1 cellular context compared by ENCODE assay signal in the genomic region with DNA sequence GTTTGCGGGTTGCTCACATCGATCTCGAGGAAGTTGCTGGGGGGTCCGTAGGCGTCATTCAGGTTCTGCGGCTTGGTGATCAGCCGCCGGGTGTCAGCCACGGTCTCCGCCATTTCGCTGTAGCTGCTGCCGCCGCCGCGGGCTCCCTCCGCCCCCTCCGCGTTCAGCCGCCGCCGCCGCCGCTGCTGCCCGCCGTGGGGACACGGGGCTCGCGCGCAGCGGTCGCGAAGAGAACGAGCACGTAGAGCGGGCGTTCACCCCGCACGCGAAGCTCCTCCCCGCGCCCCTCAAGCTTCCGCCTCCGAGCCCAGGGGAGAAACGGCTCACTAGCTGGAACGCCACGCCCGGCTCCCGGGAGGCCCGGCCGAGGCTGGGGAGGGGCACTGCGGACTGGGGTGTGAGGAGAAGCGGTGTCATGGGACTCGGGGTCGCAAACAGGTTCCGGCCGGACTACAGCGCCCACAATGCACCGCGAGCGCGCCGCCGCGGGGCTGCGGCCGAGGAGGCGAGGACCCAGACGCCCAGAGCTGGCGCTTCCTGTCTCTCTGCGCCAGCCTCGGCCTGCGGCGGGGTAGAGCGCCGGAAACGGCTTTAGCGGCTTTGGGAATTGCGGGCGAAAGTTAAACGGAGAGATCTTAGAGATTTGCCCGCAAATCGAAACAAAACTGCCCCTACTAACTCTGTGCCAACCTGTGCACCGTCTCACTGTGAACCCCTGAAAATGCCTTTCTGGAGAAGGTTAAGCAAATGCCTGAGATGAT.
TF ChIP-seq lines count a peak whose summit lies in the region.

A gene (minus strand): TSS at position 232 of the 761 bp plus-strand sequence. CDS start 119 bp downstream, at position 113.

TF ChIP-seq in HEK293, 187 proteins besides CTCF, POLR2A, EP300 and RAD21 (continued from another document and continues in another):
- TF ChIP-seq, protein P1, sequence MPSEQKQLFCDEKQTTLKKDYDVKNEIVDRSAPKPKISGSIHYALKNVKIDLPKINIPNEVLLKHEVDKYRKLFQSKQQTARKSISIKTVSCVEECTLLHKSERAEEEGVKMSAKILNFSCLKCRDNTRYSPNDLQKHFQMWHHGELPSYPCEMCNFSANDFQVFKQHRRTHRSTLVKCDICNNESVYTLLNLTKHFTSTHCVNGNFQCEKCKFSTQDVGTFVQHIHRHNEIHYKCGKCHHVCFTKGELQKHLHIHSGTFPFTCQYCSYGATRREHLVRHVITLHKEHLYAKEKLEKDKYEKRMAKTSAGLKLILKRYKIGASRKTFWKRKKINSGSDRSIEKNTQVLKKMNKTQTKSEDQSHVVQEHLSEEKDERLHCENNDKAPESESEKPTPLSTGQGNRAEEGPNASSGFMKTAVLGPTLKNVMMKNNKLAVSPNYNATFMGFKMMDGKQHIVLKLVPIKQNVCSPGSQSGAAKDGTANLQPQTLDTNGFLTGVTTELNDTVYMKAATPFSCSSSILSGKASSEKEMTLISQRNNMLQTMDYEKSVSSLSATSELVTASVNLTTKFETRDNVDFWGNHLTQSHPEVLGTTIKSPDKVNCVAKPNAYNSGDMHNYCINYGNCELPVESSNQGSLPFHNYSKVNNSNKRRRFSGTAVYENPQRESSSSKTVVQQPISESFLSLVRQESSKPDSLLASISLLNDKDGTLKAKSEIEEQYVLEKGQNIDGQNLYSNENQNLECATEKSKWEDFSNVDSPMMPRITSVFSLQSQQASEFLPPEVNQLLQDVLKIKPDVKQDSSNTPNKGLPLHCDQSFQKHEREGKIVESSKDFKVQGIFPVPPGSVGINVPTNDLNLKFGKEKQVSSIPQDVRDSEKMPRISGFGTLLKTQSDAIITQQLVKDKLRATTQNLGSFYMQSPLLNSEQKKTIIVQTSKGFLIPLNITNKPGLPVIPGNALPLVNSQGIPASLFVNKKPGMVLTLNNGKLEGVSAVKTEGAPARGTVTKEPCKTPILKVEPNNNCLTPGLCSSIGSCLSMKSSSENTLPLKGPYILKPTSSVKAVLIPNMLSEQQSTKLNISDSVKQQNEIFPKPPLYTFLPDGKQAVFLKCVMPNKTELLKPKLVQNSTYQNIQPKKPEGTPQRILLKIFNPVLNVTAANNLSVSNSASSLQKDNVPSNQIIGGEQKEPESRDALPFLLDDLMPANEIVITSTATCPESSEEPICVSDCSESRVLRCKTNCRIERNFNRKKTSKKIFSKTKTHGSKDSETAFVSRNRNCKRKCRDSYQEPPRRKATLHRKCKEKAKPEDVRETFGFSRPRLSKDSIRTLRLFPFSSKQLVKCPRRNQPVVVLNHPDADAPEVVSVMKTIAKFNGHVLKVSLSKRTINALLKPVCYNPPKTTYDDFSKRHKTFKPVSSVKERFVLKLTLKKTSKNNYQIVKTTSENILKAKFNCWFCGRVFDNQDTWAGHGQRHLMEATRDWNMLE (tag by site-specific recombination; conservative IDR thresholded peaks at IDR 0.05; ENCODE audit: low read depth) = peak; percentile 64
- TF ChIP-seq ZNF791 (tag by site-specific recombination; IDR thresholded peaks at IDR 0.05) (no peak), ZNF416 (tag by site-specific recombination; IDR thresholded peaks at IDR 0.05) (no peak), ZFP69B (tag by site-specific recombination; IDR thresholded peaks at IDR 0.05) (no peak), ZNF221 (tag by site-specific recombination; IDR thresholded peaks at IDR 0.05; ENCODE audit: borderline replicate concordance) (no peak), BCL11A (tag by site-specific recombination; IDR thresholded peaks at IDR 0.05; ENCODE audit: low read depth) (0 out of 2 replicates have a peak, but pooled peaks have one; percentile 34), ZFHX2 (tag by site-specific recombination; conservative IDR thresholded peaks at IDR 0.05) (0 out of 2 replicates have a peak, but pooled peaks have one; percentile 35), ZSCAN30 (tag by site-specific recombination; IDR thresholded peaks at IDR 0.05) (peak; percentile 24), BCL11B (tag by site-specific recombination; IDR thresholded peaks at IDR 0.05; ENCODE audit: low read depth) (no peak), ZNF341 (tag by site-specific recombination; IDR thresholded peaks at IDR 0.05; ENCODE audit: low read depth) (peak; percentile 60), ZNF660 (tag by site-specific recombination; IDR thresholded peaks at IDR 0.05) (peak; percentile 29), ZNF571 (tag by site-specific recombination; IDR thresholded peaks at IDR 0.05) (no peak), ZNF521 (tag by site-specific recombination; IDR thresholded peaks at IDR 0.05) (no peak), ZNF768 (tag by site-specific recombination; IDR thresholded peaks at IDR 0.05) (no peak), ZNF707 (tag by site-specific recombination; IDR thresholded peaks at IDR 0.05) (no peak), GLIS1 (tag by site-specific recombination; IDR thresholded peaks at IDR 0.05) (peak; percentile 88), IKZF3 (tag by site-specific recombination; IDR thresholded peaks at IDR 0.05) (peak; percentile 75), SP3 (tag by site-specific recombination; IDR thresholded peaks at IDR 0.05) (peak; percentile 89), ZNF169 (tag by site-specific recombination; IDR thresholded peaks at IDR 0.05) (no peak), ZNF324 (tag by site-specific recombination; IDR thresholded peaks at IDR 0.05) (no peak), ZNF311 (tag by site-specific recombination; IDR thresholded peaks at IDR 0.05; ENCODE audit: borderline replicate concordance) (no peak), KLF7 (tag by site-specific recombination; IDR thresholded peaks at IDR 0.05; ENCODE audit: borderline replicate concordance) (no peak; the same call in 1 of the 2 replicates), ZFP41 (tag by site-specific recombination; IDR thresholded peaks at IDR 0.05; ENCODE audit: borderline replicate concordance) (no peak), ZNF146 (tag by site-specific recombination; IDR thresholded peaks at IDR 0.05) (no peak), SETDB1 (IDR thresholded peaks at IDR 0.05; ENCODE audit: insufficient read length, low read length) (no peak), ZNF133 (tag by site-specific recombination; IDR thresholded peaks at IDR 0.05) (no peak)
- TF ChIP-seq, protein P2, sequence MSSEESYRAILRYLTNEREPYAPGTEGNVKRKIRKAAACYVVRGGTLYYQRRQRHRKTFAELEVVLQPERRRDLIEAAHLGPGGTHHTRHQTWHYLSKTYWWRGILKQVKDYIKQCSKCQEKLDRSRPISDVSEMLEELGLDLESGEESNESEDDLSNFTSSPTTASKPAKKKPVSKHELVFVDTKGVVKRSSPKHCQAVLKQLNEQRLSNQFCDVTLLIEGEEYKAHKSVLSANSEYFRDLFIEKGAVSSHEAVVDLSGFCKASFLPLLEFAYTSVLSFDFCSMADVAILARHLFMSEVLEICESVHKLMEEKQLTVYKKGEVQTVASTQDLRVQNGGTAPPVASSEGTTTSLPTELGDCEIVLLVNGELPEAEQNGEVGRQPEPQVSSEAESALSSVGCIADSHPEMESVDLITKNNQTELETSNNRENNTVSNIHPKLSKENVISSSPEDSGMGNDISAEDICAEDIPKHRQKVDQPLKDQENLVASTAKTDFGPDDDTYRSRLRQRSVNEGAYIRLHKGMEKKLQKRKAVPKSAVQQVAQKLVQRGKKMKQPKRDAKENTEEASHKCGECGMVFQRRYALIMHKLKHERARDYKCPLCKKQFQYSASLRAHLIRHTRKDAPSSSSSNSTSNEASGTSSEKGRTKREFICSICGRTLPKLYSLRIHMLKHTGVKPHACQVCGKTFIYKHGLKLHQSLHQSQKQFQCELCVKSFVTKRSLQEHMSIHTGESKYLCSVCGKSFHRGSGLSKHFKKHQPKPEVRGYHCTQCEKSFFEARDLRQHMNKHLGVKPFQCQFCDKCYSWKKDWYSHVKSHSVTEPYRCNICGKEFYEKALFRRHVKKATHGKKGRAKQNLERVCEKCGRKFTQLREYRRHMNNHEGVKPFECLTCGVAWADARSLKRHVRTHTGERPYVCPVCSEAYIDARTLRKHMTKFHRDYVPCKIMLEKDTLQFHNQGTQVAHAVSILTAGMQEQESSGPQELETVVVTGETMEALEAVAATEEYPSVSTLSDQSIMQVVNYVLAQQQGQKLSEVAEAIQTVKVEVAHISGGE (tag by site-specific recombination; conservative IDR thresholded peaks at IDR 0.05; ENCODE audit: low read depth) = peak; percentile 92
- TF ChIP-seq, protein P3, sequence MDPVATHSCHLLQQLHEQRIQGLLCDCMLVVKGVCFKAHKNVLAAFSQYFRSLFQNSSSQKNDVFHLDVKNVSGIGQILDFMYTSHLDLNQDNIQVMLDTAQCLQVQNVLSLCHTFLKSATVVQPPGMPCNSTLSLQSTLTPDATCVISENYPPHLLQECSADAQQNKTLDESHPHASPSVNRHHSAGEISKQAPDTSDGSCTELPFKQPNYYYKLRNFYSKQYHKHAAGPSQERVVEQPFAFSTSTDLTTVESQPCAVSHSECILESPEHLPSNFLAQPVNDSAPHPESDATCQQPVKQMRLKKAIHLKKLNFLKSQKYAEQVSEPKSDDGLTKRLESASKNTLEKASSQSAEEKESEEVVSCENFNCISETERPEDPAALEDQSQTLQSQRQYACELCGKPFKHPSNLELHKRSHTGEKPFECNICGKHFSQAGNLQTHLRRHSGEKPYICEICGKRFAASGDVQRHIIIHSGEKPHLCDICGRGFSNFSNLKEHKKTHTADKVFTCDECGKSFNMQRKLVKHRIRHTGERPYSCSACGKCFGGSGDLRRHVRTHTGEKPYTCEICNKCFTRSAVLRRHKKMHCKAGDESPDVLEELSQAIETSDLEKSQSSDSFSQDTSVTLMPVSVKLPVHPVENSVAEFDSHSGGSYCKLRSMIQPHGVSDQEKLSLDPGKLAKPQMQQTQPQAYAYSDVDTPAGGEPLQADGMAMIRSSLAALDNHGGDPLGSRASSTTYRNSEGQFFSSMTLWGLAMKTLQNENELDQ (tag by site-specific recombination; IDR thresholded peaks at IDR 0.05; ENCODE audit: low read depth) = no peak
- TF ChIP-seq, protein P4, sequence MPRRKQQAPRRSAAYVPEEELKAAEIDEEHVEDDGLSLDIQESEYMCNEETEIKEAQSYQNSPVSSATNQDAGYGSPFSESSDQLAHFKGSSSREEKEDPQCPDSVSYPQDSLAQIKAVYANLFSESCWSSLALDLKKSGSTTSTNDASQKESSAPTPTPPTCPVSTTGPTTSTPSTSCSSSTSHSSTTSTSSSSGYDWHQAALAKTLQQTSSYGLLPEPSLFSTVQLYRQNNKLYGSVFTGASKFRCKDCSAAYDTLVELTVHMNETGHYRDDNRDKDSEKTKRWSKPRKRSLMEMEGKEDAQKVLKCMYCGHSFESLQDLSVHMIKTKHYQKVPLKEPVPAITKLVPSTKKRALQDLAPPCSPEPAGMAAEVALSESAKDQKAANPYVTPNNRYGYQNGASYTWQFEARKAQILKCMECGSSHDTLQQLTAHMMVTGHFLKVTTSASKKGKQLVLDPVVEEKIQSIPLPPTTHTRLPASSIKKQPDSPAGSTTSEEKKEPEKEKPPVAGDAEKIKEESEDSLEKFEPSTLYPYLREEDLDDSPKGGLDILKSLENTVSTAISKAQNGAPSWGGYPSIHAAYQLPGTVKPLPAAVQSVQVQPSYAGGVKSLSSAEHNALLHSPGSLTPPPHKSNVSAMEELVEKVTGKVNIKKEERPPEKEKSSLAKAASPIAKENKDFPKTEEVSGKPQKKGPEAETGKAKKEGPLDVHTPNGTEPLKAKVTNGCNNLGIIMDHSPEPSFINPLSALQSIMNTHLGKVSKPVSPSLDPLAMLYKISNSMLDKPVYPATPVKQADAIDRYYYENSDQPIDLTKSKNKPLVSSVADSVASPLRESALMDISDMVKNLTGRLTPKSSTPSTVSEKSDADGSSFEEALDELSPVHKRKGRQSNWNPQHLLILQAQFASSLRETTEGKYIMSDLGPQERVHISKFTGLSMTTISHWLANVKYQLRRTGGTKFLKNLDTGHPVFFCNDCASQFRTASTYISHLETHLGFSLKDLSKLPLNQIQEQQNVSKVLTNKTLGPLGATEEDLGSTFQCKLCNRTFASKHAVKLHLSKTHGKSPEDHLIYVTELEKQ (tag by site-specific recombination; IDR thresholded peaks at IDR 0.05; ENCODE audit: borderline replicate concordance) = no peak
- TF ChIP-seq, protein P5, sequence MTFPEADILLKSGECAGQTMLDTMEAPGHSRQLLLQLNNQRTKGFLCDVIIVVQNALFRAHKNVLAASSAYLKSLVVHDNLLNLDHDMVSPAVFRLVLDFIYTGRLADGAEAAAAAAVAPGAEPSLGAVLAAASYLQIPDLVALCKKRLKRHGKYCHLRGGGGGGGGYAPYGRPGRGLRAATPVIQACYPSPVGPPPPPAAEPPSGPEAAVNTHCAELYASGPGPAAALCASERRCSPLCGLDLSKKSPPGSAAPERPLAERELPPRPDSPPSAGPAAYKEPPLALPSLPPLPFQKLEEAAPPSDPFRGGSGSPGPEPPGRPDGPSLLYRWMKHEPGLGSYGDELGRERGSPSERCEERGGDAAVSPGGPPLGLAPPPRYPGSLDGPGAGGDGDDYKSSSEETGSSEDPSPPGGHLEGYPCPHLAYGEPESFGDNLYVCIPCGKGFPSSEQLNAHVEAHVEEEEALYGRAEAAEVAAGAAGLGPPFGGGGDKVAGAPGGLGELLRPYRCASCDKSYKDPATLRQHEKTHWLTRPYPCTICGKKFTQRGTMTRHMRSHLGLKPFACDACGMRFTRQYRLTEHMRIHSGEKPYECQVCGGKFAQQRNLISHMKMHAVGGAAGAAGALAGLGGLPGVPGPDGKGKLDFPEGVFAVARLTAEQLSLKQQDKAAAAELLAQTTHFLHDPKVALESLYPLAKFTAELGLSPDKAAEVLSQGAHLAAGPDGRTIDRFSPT (tag by site-specific recombination; IDR thresholded peaks at IDR 0.05) = peak; percentile 70; the same call in 1 of the 2 replicates
- TF ChIP-seq, protein P6, sequence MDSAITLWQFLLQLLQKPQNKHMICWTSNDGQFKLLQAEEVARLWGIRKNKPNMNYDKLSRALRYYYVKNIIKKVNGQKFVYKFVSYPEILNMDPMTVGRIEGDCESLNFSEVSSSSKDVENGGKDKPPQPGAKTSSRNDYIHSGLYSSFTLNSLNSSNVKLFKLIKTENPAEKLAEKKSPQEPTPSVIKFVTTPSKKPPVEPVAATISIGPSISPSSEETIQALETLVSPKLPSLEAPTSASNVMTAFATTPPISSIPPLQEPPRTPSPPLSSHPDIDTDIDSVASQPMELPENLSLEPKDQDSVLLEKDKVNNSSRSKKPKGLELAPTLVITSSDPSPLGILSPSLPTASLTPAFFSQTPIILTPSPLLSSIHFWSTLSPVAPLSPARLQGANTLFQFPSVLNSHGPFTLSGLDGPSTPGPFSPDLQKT (IDR thresholded peaks at IDR 0.05; ENCODE audit: borderline replicate concordance, low read depth, low read length) = no peak; the same call in 1 of the 2 replicates
- TF ChIP-seq, protein P7, sequence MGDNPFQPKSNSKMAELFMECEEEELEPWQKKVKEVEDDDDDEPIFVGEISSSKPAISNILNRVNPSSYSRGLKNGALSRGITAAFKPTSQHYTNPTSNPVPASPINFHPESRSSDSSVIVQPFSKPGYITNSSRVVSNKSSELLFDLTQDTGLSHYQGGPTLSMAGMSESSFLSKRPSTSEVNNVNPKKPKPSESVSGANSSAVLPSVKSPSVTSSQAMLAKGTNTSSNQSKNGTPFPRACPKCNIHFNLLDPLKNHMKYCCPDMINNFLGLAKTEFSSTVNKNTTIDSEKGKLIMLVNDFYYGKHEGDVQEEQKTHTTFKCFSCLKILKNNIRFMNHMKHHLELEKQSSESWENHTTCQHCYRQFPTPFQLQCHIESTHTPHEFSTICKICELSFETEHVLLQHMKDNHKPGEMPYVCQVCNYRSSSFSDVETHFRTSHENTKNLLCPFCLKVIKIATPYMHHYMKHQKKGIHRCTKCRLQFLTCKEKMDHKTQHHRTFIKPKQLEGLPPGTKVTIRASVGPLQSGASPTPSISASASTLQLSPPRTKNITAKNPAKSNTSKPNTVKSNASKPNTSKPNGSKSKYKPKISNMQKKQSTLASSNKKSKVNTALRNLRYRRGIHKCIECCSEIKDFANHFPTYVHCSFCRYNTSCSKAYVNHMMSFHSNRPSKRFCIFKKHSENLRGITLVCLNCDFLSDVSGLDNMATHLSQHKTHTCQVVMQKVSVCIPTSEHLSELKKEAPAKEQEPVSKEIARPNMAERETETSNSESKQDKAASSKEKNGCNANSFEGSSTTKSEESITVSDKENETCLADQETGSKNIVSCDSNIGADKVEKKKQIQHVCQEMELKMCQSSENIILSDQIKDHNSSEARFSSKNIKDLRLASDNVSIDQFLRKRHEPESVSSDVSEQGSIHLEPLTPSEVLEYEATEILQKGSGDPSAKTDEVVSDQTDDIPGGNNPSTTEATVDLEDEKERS (tag by site-specific recombination; IDR thresholded peaks at IDR 0.05) = no peak
